27 cellular contexts compared by ENCODE assay signal in the genomic region with DNA sequence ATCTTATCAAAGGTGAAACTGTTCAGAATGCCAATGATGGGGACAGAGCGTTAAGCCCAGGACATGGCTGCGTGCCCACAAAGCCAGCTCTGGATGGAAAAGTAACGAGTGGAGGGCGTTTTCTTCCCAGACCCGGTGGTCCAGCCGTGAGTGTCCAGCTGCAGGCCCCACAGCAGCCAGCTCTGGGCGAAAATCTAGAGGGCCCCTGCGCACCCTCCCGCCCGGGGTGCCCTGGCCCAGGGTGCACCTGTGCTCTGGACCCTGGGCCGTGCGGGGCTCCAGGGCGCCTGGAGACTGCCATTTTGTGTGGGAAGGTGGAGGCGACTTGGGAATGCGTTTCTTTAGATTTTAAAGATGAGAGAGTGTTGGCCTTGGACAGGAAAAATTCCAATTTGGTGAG. TPM values are rescaled to one million over a fixed set of nuclear protein-coding genes. Genes with fewer than 3 reads are reported as not detected.
DNase-seq lines count a peak whose midpoint lies in the region; ATAC-seq, FAIRE-seq and TF ChIP-seq lines count a peak whose summit lies in the region.
"Had no signal": no experiment of that assay in that cellular context is flagged by ENCODE, and none has a peak within 500 bp of the region (broad histone marks: within the 10 kb centered on the region; RNA-seq: fewer than 3 reads in every experiment).

No MANE protein-coding gene starts in this region.

- no peaks in the 10 kb centered on the region for H3K27me3 ChIP-seq in CD8-positive, alpha-beta memory T cell (ENCODE audit: insufficient read depth, low read length, poor library complexity, severe bottlenecking)
- H3K27me3 ChIP-seq: ascending aorta, tibial artery had no signal

- no peaks in the 10 kb centered on the region for H3K36me3 ChIP-seq in CD8-positive, alpha-beta memory T cell (ENCODE audit: insufficient read depth, low read length)

- H3K27me3 Mint-ChIP-seq in T-helper 1 cell treated with Interleukin-12 subunit alpha and Interleukin-12 subunit beta and Interleukin-4 antibody, amounts not matched to agents 30 μg/mL and 1 μg/mL, for 36 hours (ENCODE audit: low read depth), result no peaks in the 10 kb centered on the region
- H3K27me3 Mint-ChIP-seq in CD8-positive, alpha-beta memory T cell, result no peaks in the 10 kb centered on the region
- H3K27me3 Mint-ChIP-seq in central memory CD8-positive, alpha-beta T cell, result no peaks in the 10 kb centered on the region
- no peaks in the 10 kb centered on the region for H3K27me3 Mint-ChIP-seq in nephron progenitor cell (ENCODE audit: low read depth, poor library complexity)
- H3K27me3 Mint-ChIP-seq: activated CD4-positive, alpha-beta memory T cell treated with anti-CD3 and anti-CD28 coated beads, Interleukin-2, amount 10 ng/mL, durations not matched to agents 7 days and 5 days had no signal

- TF ChIP-seq CTCF in nephron progenitor cell (IDR thresholded peaks at IDR 0.05), result no peak

- CTCF ChIA-PET in CD8-positive, alpha-beta memory T cell (lab: Charles Lee), result interaction anchor here (1.0 kb wide), 1 partner anchor 28 kb away, joined by 3 read pairs; no protein-coding TSS in a partner anchor

- peak overlapping the region; percentile 41 for H3K27ac Mint-ChIP-seq in T-helper 1 cell treated with Interleukin-12 subunit alpha and Interleukin-12 subunit beta and Interleukin-4 antibody, amounts not matched to agents 30 μg/mL and 1 μg/mL, for 36 hours
- peak overlapping the region in 5 of 8 donors; percentile 40 to 84 (median 77) for H3K27ac Mint-ChIP-seq in CD8-positive, alpha-beta memory T cell
- H3K27ac Mint-ChIP-seq in central memory CD8-positive, alpha-beta T cell (ENCODE audit: low read depth), result peak overlapping the region; percentile 55
- peak overlapping the region; percentile 80 for H3K27ac Mint-ChIP-seq in nephron progenitor cell
- H3K27ac Mint-ChIP-seq: activated CD4-positive, alpha-beta memory T cell treated with anti-CD3 and anti-CD28 coated beads, Interleukin-2, amount 10 ng/mL, durations not matched to agents 7 days and 5 days had no signal

- ATAC-seq in central memory CD8-positive, alpha-beta T cell (replicated peaks; ENCODE audit: extremely low read depth, poor library complexity, severe bottlenecking), result no peak
- ATAC-seq in GM18873 (IDR thresholded peaks at IDR 0.05; ENCODE audit: low FRiP score, unreplicated experiment), result no peak
- ATAC-seq: stimulated activated naive CD8-positive, alpha-beta T cell treated with anti-CD3 and anti-CD28 coated beads, Interleukin-15, Interleukin-2, amounts not matched to agents 100 U/mL and 50 U/mL, for 24 hours had no signal

- POLR2A ChIA-PET in CD8-positive, alpha-beta memory T cell (lab: Charles Lee), result no interaction called here

- peaks cover 46% of the 10 kb centered on the region for H3K4me1 ChIP-seq in CD8-positive, alpha-beta memory T cell (ENCODE audit: insufficient read depth, low read length)

- no peak overlapping the region for H3K27ac ChIP-seq in CD8-positive, alpha-beta memory T cell (ENCODE audit: low read depth, low read length)
- H3K27ac ChIP-seq: 22Rv1, epithelial cell of prostate had no signal

- H3K9me3 Mint-ChIP-seq in T-helper 1 cell treated with Interleukin-12 subunit alpha and Interleukin-12 subunit beta and Interleukin-4 antibody, amounts not matched to agents 30 μg/mL and 1 μg/mL, for 36 hours, result no peaks in the 10 kb centered on the region
- no peaks in the 10 kb centered on the region for H3K9me3 Mint-ChIP-seq in CD8-positive, alpha-beta memory T cell
- H3K9me3 Mint-ChIP-seq in central memory CD8-positive, alpha-beta T cell, result no peaks in the 10 kb centered on the region
- no peaks in the 10 kb centered on the region for H3K9me3 Mint-ChIP-seq in nephron progenitor cell

- H3K4me3 Mint-ChIP-seq in T-helper 1 cell treated with Interleukin-12 subunit alpha and Interleukin-12 subunit beta and Interleukin-4 antibody, amounts not matched to agents 30 μg/mL and 1 μg/mL, for 36 hours, result no peak overlapping the region
- H3K4me3 Mint-ChIP-seq in CD8-positive, alpha-beta memory T cell, result peak overlapping the region in 3 of 7 donors; percentile 32 to 83 (median 39)
- H3K4me3 Mint-ChIP-seq in central memory CD8-positive, alpha-beta T cell, result no peak overlapping the region
- no peak overlapping the region for H3K4me3 Mint-ChIP-seq in nephron progenitor cell
- H3K4me3 Mint-ChIP-seq: activated CD4-positive, alpha-beta memory T cell treated with anti-CD3 and anti-CD28 coated beads, Interleukin-2, amount 10 ng/mL, durations not matched to agents 7 days and 5 days had no signal

- FAIRE-seq in HTR-8/SVneo (lab: Jason Lieb, UNC), result no peak

- H3K9me3 ChIP-seq in CD8-positive, alpha-beta memory T cell (ENCODE audit: low read length), result no peaks in the 10 kb centered on the region
- H3K9me3 ChIP-seq: ascending aorta, SK-N-SH, tibial artery had no signal

- peaks cover 12% of the 10 kb centered on the region for H3K36me3 Mint-ChIP-seq in T-helper 1 cell treated with Interleukin-12 subunit alpha and Interleukin-12 subunit beta and Interleukin-4 antibody, amounts not matched to agents 30 μg/mL and 1 μg/mL, for 36 hours (ENCODE audit: low read depth)
- H3K36me3 Mint-ChIP-seq in CD8-positive, alpha-beta memory T cell, result peaks cover 0 to 2% (median 0%) of the 10 kb centered on the region in 3 donors
- peaks cover 10% of the 10 kb centered on the region for H3K36me3 Mint-ChIP-seq in central memory CD8-positive, alpha-beta T cell (ENCODE audit: insufficient read depth)
- H3K36me3 Mint-ChIP-seq in nephron progenitor cell (ENCODE audit: low read depth), result peaks cover 11% of the 10 kb centered on the region

- H3K4me3 ChIP-seq in CD8-positive, alpha-beta memory T cell (ENCODE audit: low read length), result no peak overlapping the region
- H3K4me3 ChIP-seq: ascending aorta, tibial artery had no signal

- H3K4me1 Mint-ChIP-seq in T-helper 1 cell treated with Interleukin-12 subunit alpha and Interleukin-12 subunit beta and Interleukin-4 antibody, amounts not matched to agents 30 μg/mL and 1 μg/mL, for 36 hours (ENCODE audit: low read depth), result peaks cover 36% of the 10 kb centered on the region
- H3K4me1 Mint-ChIP-seq in CD8-positive, alpha-beta memory T cell, result peaks cover 46 to 70% (median 49%) of the 10 kb centered on the region in 3 donors
- H3K4me1 Mint-ChIP-seq in central memory CD8-positive, alpha-beta T cell, result peaks cover 33% of the 10 kb centered on the region
- peaks cover 65% of the 10 kb centered on the region for H3K4me1 Mint-ChIP-seq in nephron progenitor cell

- DNase-seq in T-helper 1 cell (no peak), nephron progenitor cell (no peak), NCI-H526 (lab: John Stamatoyannopoulos, UW) (no peak), HTR-8/SVneo (ENCODE audit: insufficient read length, low spot score) (no peak)
- no peak for DNase-seq in CD8-positive, alpha-beta memory T cell
- DNase-seq in central memory CD8-positive, alpha-beta T cell (ENCODE audit: low spot score in 2 of 2), result no peak
- DNase-seq: activated CD4-positive, alpha-beta memory T cell treated with anti-CD3 and anti-CD28 coated beads, Interleukin-2, amount 10 ng/mL, durations not matched to agents 7 days and 5 days; activated naive CD4-positive, alpha-beta T cell treated with anti-CD3 and anti-CD28 coated beads, Interleukin-2, amount 50 U/mL, for 16 hours; activated T-cell treated with anti-CD3 and anti-CD28 coated beads, Interleukin-2, amount 50 U/mL, for 1 hour; AML-193; KG1; mammary epithelial cell; MM.1S; NCI-H1417 treated with DMSO at 0.1 percent for 48 hours; NCI-H2081 treated with DMSO at 0.1 percent for 48 hours; NCI-H345; retina; SK-N-SH; stimulated activated CD4-positive, alpha-beta T cell treated with anti-CD3 and anti-CD28 coated beads, Interleukin-4, amount 100 ng/mL, for 4 hours; stimulated activated naive CD8-positive, alpha-beta T cell treated with anti-CD3 and anti-CD28 coated beads, Interleukin-15, Interleukin-2, amounts not matched to agents 100 U/mL and 50 U/mL, for 24 hours; T1000; tibial artery had no signal

RNA-seq across cellular contexts. Expression of a gene that starts 58.8 kb away (rescaled TPM):
- total RNA-seq in CD8-positive, alpha-beta memory T cell, result 10 to 100 TPM; 35.9 to 38.4 TPM
- 0.94 TPM for polyA plus RNA-seq in CD8-positive, alpha-beta memory T cell
